1 cellular context compared by ENCODE assay signal in the genomic region with DNA sequence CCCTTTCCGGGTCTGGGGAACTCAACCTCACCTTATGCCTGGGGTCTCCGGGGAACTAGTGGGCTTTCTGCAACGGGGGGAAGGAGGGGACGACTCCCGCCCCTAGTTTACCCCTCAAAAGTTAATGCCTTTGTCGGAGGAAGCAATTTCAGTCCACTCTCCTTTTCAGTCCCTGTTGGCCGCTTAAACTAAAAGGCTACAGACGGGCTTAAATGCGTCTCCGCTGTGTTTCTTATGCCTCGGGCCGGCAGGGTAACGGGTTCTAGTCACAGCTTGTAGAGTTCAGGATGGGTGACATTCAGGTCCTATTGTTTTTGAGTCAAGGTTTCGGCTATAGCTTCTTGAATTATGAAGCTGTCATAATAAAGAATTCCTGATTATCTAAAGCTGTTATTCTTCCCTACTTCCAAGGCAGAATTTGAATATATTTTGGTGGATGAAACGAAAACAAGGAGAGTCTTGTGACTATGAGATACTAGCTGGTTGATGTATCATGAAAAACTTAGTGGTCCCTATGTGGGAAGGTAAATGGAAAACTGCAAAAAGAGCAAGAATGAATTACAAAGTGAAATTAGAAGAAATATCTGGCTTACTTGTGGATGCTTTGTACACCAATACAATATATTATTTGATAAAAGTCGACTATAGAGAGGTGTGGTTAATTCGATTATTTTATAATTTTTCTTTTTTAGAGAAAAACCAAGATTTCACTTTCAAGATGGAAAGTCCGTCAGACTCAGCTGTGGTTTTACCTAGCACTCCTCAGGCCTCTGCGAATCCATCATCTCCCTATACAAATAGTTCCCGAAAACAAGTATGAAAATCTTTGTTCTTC.
TF ChIP-seq lines count a peak whose summit lies in the region.

No MANE protein-coding gene starts in this region.

TF ChIP-seq in HCT116, 20 proteins besides CTCF, POLR2A, EP300 and RAD21 (continued from another document):
- TF ChIP-seq SRF (IDR thresholded peaks at IDR 0.05; ENCODE audit: low read depth): no peak
